8 cellular contexts compared by ENCODE assay signal in genomic region chr19:5046339-5047039, GRCh38.
DNase-seq lines count a peak whose midpoint lies in the region; ATAC-seq and TF ChIP-seq lines count a peak whose summit lies in the region.

No MANE protein-coding gene starts in this region.

- H3K9me3 Mint-ChIP-seq in progenitor cell of endocrine pancreas (ENCODE audit: low read depth), result no peaks in the 10 kb centered on the region

- no peak for ATAC-seq in HG03097 (IDR thresholded peaks at IDR 0.05; ENCODE audit: low FRiP score, unreplicated experiment)

- peak overlapping the region; percentile 88 for H3K27ac Mint-ChIP-seq in progenitor cell of endocrine pancreas

- no peaks in the 10 kb centered on the region for H3K9me3 ChIP-seq in breast epithelium

- intact Hi-C loops in breast epithelium (cut with DNase I; ENCODE audit: low total_unique reads), result no loop called here

- no peaks in the 10 kb centered on the region for H3K36me3 ChIP-seq in breast epithelium

- TF ChIP-seq CTCF in breast epithelium (IDR thresholded peaks at IDR 0.05) (no peak), progenitor cell of endocrine pancreas (IDR thresholded peaks at IDR 0.05; ENCODE audit: unreplicated experiment) (peak; percentile 2)

- peaks cover 12% of the 10 kb centered on the region for H3K36me3 Mint-ChIP-seq in progenitor cell of endocrine pancreas (ENCODE audit: insufficient read depth)

- H3K27me3 Mint-ChIP-seq in progenitor cell of endocrine pancreas, result no peaks in the 10 kb centered on the region

- TF ChIP-seq POLR2A in breast epithelium (IDR thresholded peaks at IDR 0.05), result no peak

- no peak overlapping the region for H3K4me3 ChIP-seq in breast epithelium

- DNase-seq in DMS79 treated with DMSO at 0.1 percent for 48 hours (lab: John Stamatoyannopoulos, UW) (peak; percentile 98), NCI-H2081 treated with DMSO at 0.1 percent for 48 hours (lab: John Stamatoyannopoulos, UW) (peak; percentile 89), breast epithelium (ENCODE audit: low spot score in 2 of 2) (peak; percentile 48 to 83), progenitor cell of endocrine pancreas (ENCODE audit: low spot score, unreplicated experiment) (no peak), NOMO-1 (lab: John Stamatoyannopoulos, UW; ENCODE audit: unreplicated experiment in 2 of 2) (no peak), HK-2 (ENCODE audit: unreplicated experiment) (no peak), HCEC 1CT (no peak)

- H3K27me3 ChIP-seq in breast epithelium, result no peaks in the 10 kb centered on the region

- H3K27ac ChIP-seq in breast epithelium, result peak overlapping the region in 1 of 2 donors; percentile 13

- H3K4me3 Mint-ChIP-seq in progenitor cell of endocrine pancreas (ENCODE audit: low read depth), result no peak overlapping the region

- H3K4me1 ChIP-seq in breast epithelium, result peaks cover 13 to 28% of the 10 kb centered on the region in 2 donors

- peaks cover 14% of the 10 kb centered on the region for H3K4me1 Mint-ChIP-seq in progenitor cell of endocrine pancreas (ENCODE audit: low read depth)

Comparison
In these comparisons a context has a peak if more than half of its experiments do, and no peak if none do; other contexts are left out.
1. DNase-seq: peak in DMS79 treated with DMSO at 0.1 percent for 48 hours (single experiment), NCI-H2081 treated with DMSO at 0.1 percent for 48 hours (single experiment) and breast epithelium (2 of 2); none in progenitor cell of endocrine pancreas (single experiment), NOMO-1 (0 of 2), HK-2 (single experiment) and HCEC 1CT (single experiment).